In genomic region chr12:66861157-66861750, GRCh38 we compare ENCODE assay signal across 8 cellular contexts.
A peak's percentile ranks its signal among the peaks of the same experiment; 100 is the strongest.
DNase-seq lines count a peak whose midpoint lies in the region; ATAC-seq, FAIRE-seq and TF ChIP-seq lines count a peak whose summit lies in the region.

No MANE protein-coding gene starts in this region.

- no peak overlapping the region for H3K4me3 ChIP-seq in endothelial cell of umbilical vein (replicated peaks in 1 of 3; ENCODE audit: insufficient read depth in 1 of 3, low read depth in 1 of 3, low read length in 3 of 3)

- DNase-seq in NK-92 treated with Interleukin-12 subunit alpha and Interleukin-12 subunit beta, amount 100 ng/mL, for 24 hours (lab: John Stamatoyannopoulos, UW), result peak; percentile 1
- no peak for DNase-seq in NK-92 (lab: John Stamatoyannopoulos, UW; ENCODE audit: unreplicated experiment)
- DNase-seq in NCI-H446 treated with DMSO at 0.1 percent for 48 hours (lab: John Stamatoyannopoulos, UW), result peak; percentile 22
- peak; percentile 23 to 28 for DNase-seq in activated CD8-positive, alpha-beta memory T cell treated with anti-CD3 and anti-CD28 coated beads for 4 hours (ENCODE audit: low read depth in 2 of 2)
- DNase-seq in endothelial cell of umbilical vein (ENCODE audit: low read depth, low spot score), result peak; percentile 79
- DNase-seq in naive B cell, result peak; percentile 37
- peak; percentile 22 for DNase-seq in stimulated activated CD8-positive, alpha-beta memory T cell treated with anti-CD3 and anti-CD28 coated beads, Interleukin-7, amount 100 ng/mL, for 24 hours (ENCODE audit: low read depth)

- POLR2A ChIA-PET in endothelial cell of umbilical vein (lab: Charles Lee), result no interaction called here

- TF ChIP-seq CTCF in endothelial cell of umbilical vein (IDR thresholded peaks at IDR 0.05; ENCODE audit: extremely low read depth in 1 of 2, insufficient read depth in 1 of 2, low read depth in 1 of 2, low read length in 2 of 2), result peak; percentile 78 to 87

- no peaks in the 10 kb centered on the region for H3K4me1 Mint-ChIP-seq in naive B cell

- H3K27me3 Mint-ChIP-seq in naive B cell, result peaks cover 8 to 19% (median 16%) of the 10 kb centered on the region in 3 donors

- intact Hi-C loops in endothelial cell of umbilical vein (cut with micrococcal nuclease), result loop anchor here (1.0 to 5.0 kb wide), 5 partner anchors 144 to 716 kb away; no protein-coding TSS in a partner anchor

- H3K9ac ChIP-seq in endothelial cell of umbilical vein (replicated peaks; ENCODE audit: extremely low read depth, insufficient read depth, low read length), result no peak overlapping the region

- H4K20me1 ChIP-seq in endothelial cell of umbilical vein (replicated peaks; ENCODE audit: control insufficient read depth, extremely low read depth, insufficient read depth, low read length), result no peaks in the 10 kb centered on the region

- FAIRE-seq in endothelial cell of umbilical vein (lab: Jason Lieb, UNC), result peak; percentile 90

- H2AFZ ChIP-seq in endothelial cell of umbilical vein (ENCODE audit: low read depth, low read length), result no peak overlapping the region

- TF ChIP-seq POLR2A in endothelial cell of umbilical vein (IDR thresholded peaks at IDR 0.05; ENCODE audit: low read depth, low read length), result no peak

- H3K36me3 Mint-ChIP-seq in naive B cell, result no peaks in the 10 kb centered on the region

- H3K4me2 ChIP-seq in endothelial cell of umbilical vein (ENCODE audit: insufficient read depth, low read length), result no peak overlapping the region

- H3K4me3 Mint-ChIP-seq in naive B cell, result no peak overlapping the region

- H3K27ac ChIP-seq in endothelial cell of umbilical vein (ENCODE audit: insufficient read depth, low read depth, low read length), result no peak overlapping the region

- H3K36me3 ChIP-seq in endothelial cell of umbilical vein (ENCODE audit: control insufficient read depth in 2 of 2, extremely low read depth in 1 of 2, insufficient read depth in 2 of 2, low read length in 2 of 2), result no peaks in the 10 kb centered on the region

- no peaks in the 10 kb centered on the region for H3K4me1 ChIP-seq in endothelial cell of umbilical vein (ENCODE audit: control insufficient read depth, extremely low read depth, insufficient read depth, low read length)

- peak; percentile 80 for ATAC-seq in HG03095 (IDR thresholded peaks at IDR 0.05; ENCODE audit: unreplicated experiment)
- ATAC-seq in naive B cell (ENCODE audit: low read depth in 2 of 2), result no peak

- no peaks in the 10 kb centered on the region for H3K79me2 ChIP-seq in endothelial cell of umbilical vein (ENCODE audit: control insufficient read depth, insufficient read depth, low read length)

- H3K27me3 ChIP-seq in endothelial cell of umbilical vein (ENCODE audit: control insufficient read depth in 2 of 2, insufficient read depth in 2 of 2, low read length in 2 of 2), result no peaks in the 10 kb centered on the region

- CTCF ChIA-PET in endothelial cell of umbilical vein (lab: Charles Lee), result interaction anchor here (0.7 to 2.4 kb wide), 14 partner anchors 8 to 1970 kb away, joined by 3 to 7 read pairs (median 4); no protein-coding TSS in a partner anchor

- BruUV-seq in endothelial cell of umbilical vein (replicated peaks; lab: Mats Ljungman, UMichigan), result no TSS peak

- no peak overlapping the region for H3K27ac Mint-ChIP-seq in naive B cell

- no peaks in the 10 kb centered on the region for H3K9me1 ChIP-seq in endothelial cell of umbilical vein (replicated peaks; ENCODE audit: control insufficient read depth, extremely low read depth, insufficient read depth, low read length)

- dilution Hi-C loops in endothelial cell of umbilical vein (cut with MboI; ENCODE audit: extremely low pct_ligation_motif_present, low sequenced_read_pairs), result no loop called here

- no peaks in the 10 kb centered on the region for H3K9me3 ChIP-seq in endothelial cell of umbilical vein (replicated peaks; ENCODE audit: control insufficient read depth, insufficient read depth, low read length)

- H3K9me3 Mint-ChIP-seq in naive B cell, result no peaks in the 10 kb centered on the region

TF ChIP-seq in endothelial cell of umbilical vein, 7 proteins besides CTCF, POLR2A, EP300 and RAD21:
- TF ChIP-seq, protein P1, sequence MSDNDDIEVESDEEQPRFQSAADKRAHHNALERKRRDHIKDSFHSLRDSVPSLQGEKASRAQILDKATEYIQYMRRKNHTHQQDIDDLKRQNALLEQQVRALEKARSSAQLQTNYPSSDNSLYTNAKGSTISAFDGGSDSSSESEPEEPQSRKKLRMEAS (IDR thresholded peaks at IDR 0.05; ENCODE audit: insufficient read depth, insufficient read length), result no peak
- peak; percentile 7 for TF ChIP-seq GATA2 (IDR thresholded peaks at IDR 0.05; ENCODE audit: insufficient read depth, insufficient read length, low read depth, low read length)
